In genomic region chr20:38658879-38659612, GRCh38 we compare ENCODE assay signal across 8 cellular contexts. TPM values are rescaled to one million over a fixed set of nuclear protein-coding genes. Genes with fewer than 3 reads are reported as not detected.
DNase-seq lines count a peak whose midpoint lies in the region; ATAC-seq and TF ChIP-seq lines count a peak whose summit lies in the region.

No MANE protein-coding gene starts in this region.

- H3K4me1 ChIP-seq in colonic mucosa (no peaks in the 10 kb centered on the region), mucosa of descending colon (ENCODE audit: low read depth) (no peaks in the 10 kb centered on the region)

- H3K4me3 ChIP-seq in colonic mucosa (no peak overlapping the region), mucosa of descending colon (no peak overlapping the region)

- ATAC-seq in mucosa of descending colon, result peak; percentile 72
- no peak for ATAC-seq in HG02588 (IDR thresholded peaks at IDR 0.05; ENCODE audit: unreplicated experiment)

- intact Hi-C loops in colonic mucosa (cut with DNase I), result no loop called here
- intact Hi-C loops in mucosa of descending colon (cut with DNase I, micrococcal nuclease), result no loop called here

- no peaks in the 10 kb centered on the region for H3K36me3 ChIP-seq in colonic mucosa
- no peaks in the 10 kb centered on the region for H3K36me3 ChIP-seq in mucosa of descending colon (ENCODE audit: low read depth)

- no peak overlapping the region for H3K27ac ChIP-seq in colonic mucosa

- DNase-seq in G401 (ENCODE audit: low spot score), result peak; percentile 45
- peak; percentile 58 for DNase-seq in HuH-7.5 (ENCODE audit: low spot score)
- DNase-seq in T-helper 9 cell, result peak; percentile 20
- DNase-seq in colonic mucosa, result no peak
- DNase-seq in mucosa of descending colon, result peak in 2 of 3 donors; percentile 21 to 32
- no peak for DNase-seq in NCI-H128 (lab: John Stamatoyannopoulos, UW; ENCODE audit: unreplicated experiment)
- no peak for DNase-seq in mucosa of gallbladder (ENCODE audit: low spot score)

- H3K9me3 ChIP-seq in colonic mucosa, result no peaks in the 10 kb centered on the region
- H3K9me3 ChIP-seq in mucosa of descending colon, result no peaks in the 10 kb centered on the region

- no peak overlapping the region for H3K9ac ChIP-seq in colonic mucosa (ENCODE audit: low read depth in 2 of 2, low read length in 2 of 2)

- TF ChIP-seq CTCF in colonic mucosa (IDR thresholded peaks at IDR 0.05), result peak; percentile 41
- TF ChIP-seq CTCF in mucosa of descending colon (IDR thresholded peaks at IDR 0.05), result peak; percentile 18

- in situ Hi-C loops in G401 (cut with HindIII; ENCODE audit: low sequenced_read_pairs), result no loop called here

- no peaks in the 10 kb centered on the region for H3K27me3 ChIP-seq in colonic mucosa

RNA-seq across cellular contexts. Expression of gene ARHGAP40, which starts 57.4 kb away (rescaled TPM):
- not detected in 2 replicates for total RNA-seq in G401 (2014; rRNA removed; shearing (Covaris generic))
- total RNA-seq in colonic mucosa (not detected), mucosa of descending colon (not detected), mucosa of gallbladder (not detected)

Comparison
In these comparisons a context has a peak if more than half of its experiments do, and no peak if none do; other contexts are left out.
1. DNase-seq: peak in G401 (single experiment), HuH-7.5 (single experiment), T-helper 9 cell (single experiment) and mucosa of descending colon (2 of 3); none in colonic mucosa (single experiment), NCI-H128 (single experiment) and mucosa of gallbladder (single experiment).